In genomic region chr12:93582351-93582750, GRCh38 we compare ENCODE assay signal across 26 cellular contexts. TPM values are rescaled to one million over a fixed set of nuclear protein-coding genes. Genes with fewer than 3 reads are reported as not detected.
DNase-seq lines count a peak whose midpoint lies in the region; ATAC-seq and TF ChIP-seq lines count a peak whose summit lies in the region.
"Had no signal": no experiment of that assay in that cellular context is flagged by ENCODE, and none has a peak within 500 bp of the region (broad histone marks: within the 10 kb centered on the region; RNA-seq: fewer than 3 reads in every experiment).

No MANE protein-coding gene starts in this region.

- H3K4me1 ChIP-seq in mammary epithelial cell (ENCODE audit: insufficient read depth, low read length) (no peaks in the 10 kb centered on the region), breast epithelium (no peaks in the 10 kb centered on the region), endodermal cell (ENCODE audit: control insufficient read depth, insufficient read depth, low read length) (peaks cover 6% of the 10 kb centered on the region), parathyroid adenoma (peaks cover 40% of the 10 kb centered on the region)

- H3K27ac ChIP-seq in mammary epithelial cell (ENCODE audit: insufficient read depth, low read depth, low read length) (no peak overlapping the region), breast epithelium (no peak overlapping the region), endodermal cell (ENCODE audit: low read depth, low read length) (no peak overlapping the region), parathyroid adenoma (peak overlapping the region; percentile 44)
- H3K27ac ChIP-seq: BLaER1, HL-60, SJSA1 had no signal

- peak overlapping the region; percentile 23 for H3K27ac Mint-ChIP-seq in endodermal cell
- no peak overlapping the region for H3K27ac Mint-ChIP-seq in stimulated activated memory B cell treated with anti-CD40 and anti-IgM and Interleukin-4, amounts not matched to agents 10 μg/mL and 1 μg/mL and 100 μg/mL, for 72 hours
- H3K27ac Mint-ChIP-seq: CD4-positive, alpha-beta T cell had no signal

- H3K4me2 ChIP-seq in mammary epithelial cell (ENCODE audit: insufficient read depth, low read depth, low read length) = no peak overlapping the region
- no peak overlapping the region for H3K4me2 ChIP-seq in parathyroid adenoma (ENCODE audit: low read length)
- H3K4me2 ChIP-seq: BLaER1 had no signal

- intact Hi-C loops in mammary epithelial cell (cut with micrococcal nuclease) = no loop called here
- intact Hi-C loops in breast epithelium (cut with DNase I; ENCODE audit: low total_unique reads) = no loop called here

- BruUV-seq in mammary epithelial cell (replicated peaks; lab: Mats Ljungman, UMichigan) = no TSS peak

- peaks cover 36% of the 10 kb centered on the region for H3K4me1 Mint-ChIP-seq in endodermal cell
- no peaks in the 10 kb centered on the region for H3K4me1 Mint-ChIP-seq in stimulated activated memory B cell treated with anti-CD40 and anti-IgM and Interleukin-4, amounts not matched to agents 10 μg/mL and 1 μg/mL and 100 μg/mL, for 72 hours

- no peak for ATAC-seq in stimulated activated memory B cell treated with anti-CD40 and anti-IgM and Interleukin-4, amounts not matched to agents 10 μg/mL and 1 μg/mL and 100 μg/mL, for 72 hours
- no peak for ATAC-seq in GM18511 (IDR thresholded peaks at IDR 0.05; ENCODE audit: unreplicated experiment)
- ATAC-seq: HCT116, PC-3 had no signal

- H3K36me3 ChIP-seq in mammary epithelial cell (ENCODE audit: insufficient read depth, low read length) (no peaks in the 10 kb centered on the region), breast epithelium (no peaks in the 10 kb centered on the region), endodermal cell (ENCODE audit: control insufficient read depth, insufficient read depth, low read length) (peaks cover 31% of the 10 kb centered on the region), parathyroid adenoma (ENCODE audit: control insufficient read depth, insufficient read depth, low read length) (no peaks in the 10 kb centered on the region)
- H3K36me3 ChIP-seq: BLaER1, SJSA1 had no signal

- H3K27me3 ChIP-seq in mammary epithelial cell (ENCODE audit: insufficient read depth, low read length) (no peaks in the 10 kb centered on the region), breast epithelium (no peaks in the 10 kb centered on the region), endodermal cell (ENCODE audit: control insufficient read depth, insufficient read depth, low read length, poor library complexity, severe bottlenecking) (no peaks in the 10 kb centered on the region), parathyroid adenoma (ENCODE audit: control insufficient read depth, insufficient read depth, low read length) (no peaks in the 10 kb centered on the region)
- H3K27me3 ChIP-seq: SJSA1 had no signal

- H3K79me2 ChIP-seq in mammary epithelial cell (ENCODE audit: insufficient read depth, low read length) (no peaks in the 10 kb centered on the region), parathyroid adenoma (peaks cover 37% of the 10 kb centered on the region)

- H3K36me3 Mint-ChIP-seq in endodermal cell (ENCODE audit: low read depth) = peaks cover 26% of the 10 kb centered on the region
- no peaks in the 10 kb centered on the region for H3K36me3 Mint-ChIP-seq in stimulated activated memory B cell treated with anti-CD40 and anti-IgM and Interleukin-4, amounts not matched to agents 10 μg/mL and 1 μg/mL and 100 μg/mL, for 72 hours

- H3K4me3 Mint-ChIP-seq in endodermal cell = no peak overlapping the region
- H3K4me3 Mint-ChIP-seq in stimulated activated memory B cell treated with anti-CD40 and anti-IgM and Interleukin-4, amounts not matched to agents 10 μg/mL and 1 μg/mL and 100 μg/mL, for 72 hours = no peak overlapping the region
- H3K4me3 Mint-ChIP-seq: CD4-positive, alpha-beta T cell had no signal

- H3K9me3 ChIP-seq in mammary epithelial cell (replicated peaks; ENCODE audit: insufficient read depth, low read length) (no peaks in the 10 kb centered on the region), breast epithelium (no peaks in the 10 kb centered on the region), endodermal cell (ENCODE audit: control insufficient read depth, low read length) (no peaks in the 10 kb centered on the region), parathyroid adenoma (ENCODE audit: control insufficient read depth, low read length) (no peaks in the 10 kb centered on the region)
- H3K9me3 ChIP-seq: BLaER1, SJSA1 had no signal

- in situ Hi-C loops in mammary epithelial cell (cut with MboI; ENCODE audit: low sequenced_read_pairs in 2 of 2) = no loop called here

- dilution Hi-C loops in mammary epithelial cell (cut with HindIII; ENCODE audit: low sequenced_read_pairs) = no loop called here

- H3K27me3 Mint-ChIP-seq in endodermal cell (ENCODE audit: insufficient read depth) = no peaks in the 10 kb centered on the region
- peaks cover 75% of the 10 kb centered on the region for H3K27me3 Mint-ChIP-seq in stimulated activated memory B cell treated with anti-CD40 and anti-IgM and Interleukin-4, amounts not matched to agents 10 μg/mL and 1 μg/mL and 100 μg/mL, for 72 hours
- H3K27me3 Mint-ChIP-seq: CD4-positive, alpha-beta T cell had no signal

- H3K9ac ChIP-seq in mammary epithelial cell (ENCODE audit: insufficient read depth, low read length) = no peak overlapping the region
- H3K9ac ChIP-seq in endodermal cell (ENCODE audit: extremely low read depth, low read length, poor library complexity, severe bottlenecking) = no peak overlapping the region
- no peak overlapping the region for H3K9ac ChIP-seq in parathyroid adenoma
- H3K9ac ChIP-seq: BLaER1 had no signal

- DNase-seq in mammary epithelial cell = peak; percentile 26
- no peak for DNase-seq in breast epithelium (ENCODE audit: low spot score in 2 of 2)
- no peak for DNase-seq in endodermal cell
- no peak for DNase-seq in AG08396 (ENCODE audit: low spot score)
- DNase-seq: 8988T; CD4-positive, alpha-beta T cell; DMS53; GOT3; Kasumi-1; NCI-H1092 treated with DMSO at 0.1 percent for 48 hours; NCI-H1436 treated with DMSO at 0.1 percent for 48 hours; NCI-H187 treated with DMSO at 0.1 percent for 48 hours; NCI-H2171 treated with DMSO at 0.1 percent for 48 hours; NCI-H446 treated with DMSO at 0.1 percent for 48 hours; NCI-H526; NCI-H82; NK-92 treated with Interleukin-12 subunit alpha and Interleukin-12 subunit beta, amount 100 ng/mL, for 24 hours; PC-3; Right ventricle myocardium superior had no signal

- H2AFZ ChIP-seq in mammary epithelial cell (ENCODE audit: low read depth, low read length) (no peak overlapping the region), parathyroid adenoma (no peak overlapping the region)

- H3K4me3 ChIP-seq in mammary epithelial cell (replicated peaks in 1 of 3; ENCODE audit: insufficient read depth in 1 of 3, low read depth in 2 of 3, low read length in 3 of 3) (no peak overlapping the region), breast epithelium (no peak overlapping the region), endodermal cell (ENCODE audit: low read length) (no peak overlapping the region), parathyroid adenoma (ENCODE audit: low read depth, low read length) (no peak overlapping the region)
- H3K4me3 ChIP-seq: BLaER1, SJSA1 had no signal

- CTCF ChIA-PET in mammary epithelial cell (lab: Charles Lee; ENCODE audit: low non-redundant PET) = no interaction called here

- TF ChIP-seq CTCF in mammary epithelial cell (conservative IDR thresholded peaks at IDR 0.05 in 1 of 2, IDR thresholded peaks at IDR 0.05 in 1 of 2; ENCODE audit: extremely low read depth in 1 of 2, insufficient read depth in 1 of 2, low read depth in 1 of 2, low read length in 2 of 2) (no peak), breast epithelium (IDR thresholded peaks at IDR 0.05) (no peak), endodermal cell (conservative IDR thresholded peaks at IDR 0.05) (no peak), parathyroid adenoma (IDR thresholded peaks at IDR 0.05) (no peak)

- H4K20me1 ChIP-seq in mammary epithelial cell (ENCODE audit: insufficient read depth, low read length) = no peaks in the 10 kb centered on the region
- H4K20me1 ChIP-seq: BLaER1 had no signal

- 89% methylated on average over 8 of the region's 8 CpGs for WGBS in mammary epithelial cell (ENCODE audit: low coverage, missing lambda C conversion rate)
- 94 to 97% methylated on average over 8 of the region's 8 CpGs for WGBS in endodermal cell (ENCODE audit: insufficient coverage in 1 of 2, insufficient read length in 1 of 2), 2 experiments

- H3K9me3 Mint-ChIP-seq in endodermal cell = no peaks in the 10 kb centered on the region
- no peaks in the 10 kb centered on the region for H3K9me3 Mint-ChIP-seq in stimulated activated memory B cell treated with anti-CD40 and anti-IgM and Interleukin-4, amounts not matched to agents 10 μg/mL and 1 μg/mL and 100 μg/mL, for 72 hours
- H3K9me3 Mint-ChIP-seq: CD4-positive, alpha-beta T cell had no signal

- TF ChIP-seq POLR2A in breast epithelium (IDR thresholded peaks at IDR 0.05) = no peak

RNA-seq across cellular contexts. Expression of gene SOCS2, which starts 9.9 kb away (rescaled TPM):
- total RNA-seq in mammary epithelial cell (10 to 100 TPM; 19.4 to 27.0 TPM), breast epithelium (10 to 100 TPM; 29.0 to 59.4 (median 59.0) TPM), endodermal cell (10 to 100 TPM; 46.9 to 60.2 TPM)
- 8.9 TPM for polyA plus RNA-seq in mammary epithelial cell
- polyA minus RNA-seq in mammary epithelial cell = 1.4 TPM
- 20.2 TPM for polyA plus RNA-seq in endodermal cell (2013, experiment 1 of 2)
- 21.4 TPM for polyA plus RNA-seq in endodermal cell (2013, experiment 2 of 2)
